Comparison of ENCODE assay signal across 34 cellular contexts in genomic region chr3:33592999-33593398, GRCh38.
"Had no signal": no experiment of that assay in that cellular context is flagged by ENCODE, and none has a peak within 500 bp of the region (broad histone marks: within the 10 kb centered on the region; RNA-seq: fewer than 3 reads in every experiment).

No MANE protein-coding gene starts in this region.

- H3K27ac ChIP-seq: adrenal gland, body of pancreas, coronary artery, esophagus muscularis mucosa, foreskin keratinocyte, gastrocnemius medialis, heart left ventricle, hepatocyte had no signal

- H3K9me3 ChIP-seq: adrenal gland, body of pancreas, esophagus muscularis mucosa, gastrocnemius medialis, heart left ventricle had no signal

- H3K27me3 ChIP-seq: adrenal gland, body of pancreas, dorsolateral prefrontal cortex, esophagus muscularis mucosa, foreskin keratinocyte, gastrocnemius medialis, heart left ventricle, hepatocyte had no signal

- DNase-seq: activated CD4-positive, alpha-beta memory T cell treated with anti-CD3 and anti-CD28 coated beads for 36 hours; activated CD4-positive, alpha-beta T cell treated with anti-CD3 and anti-CD28 coated beads for 36 hours; activated CD4-positive, alpha-beta T cell treated with anti-CD3 and anti-CD28 coated beads, Interleukin-2, amount 10 ng/mL, durations not matched to agents 24 days and 14 days; activated CD4-positive, CD25-positive, alpha-beta regulatory T cell; activated CD4-positive, CD25-positive, alpha-beta regulatory T cell treated with anti-CD3 and anti-CD28 coated beads, Interleukin-2, amount 50 U/mL, for 72 hours; activated CD8-positive, alpha-beta memory T cell treated with anti-CD3 and anti-CD28 coated beads, Interleukin-2, amount 10 ng/mL, durations not matched to agents 7 days and 5 days; activated CD8-positive, alpha-beta memory T cell treated with anti-CD3 and anti-CD28 coated beads, Interleukin-2, amount 50 U/mL, for 4 hours; activated CD8-positive, alpha-beta T cell treated with anti-CD3 and anti-CD28 coated beads, Interleukin-2, amount 10 ng/mL, durations not matched to agents 7 days and 5 days; activated effector memory CD4-positive, alpha-beta T cell treated with anti-CD3 and anti-CD28 coated beads, Interleukin-2, amount 50 U/mL, for 16 hours; activated naive CD4-positive, alpha-beta T cell treated with anti-CD3 and anti-CD28 coated beads for 36 hours; activated naive CD8-positive, alpha-beta T cell treated with anti-CD3 and anti-CD28 coated beads for 36 hours; activated naive CD8-positive, alpha-beta T cell treated with anti-CD3 and anti-CD28 coated beads, Interleukin-2, amount 50 U/mL, for 24 hours; activated T-cell treated with anti-CD3 and anti-CD28 coated beads, Interleukin-2, amount 50 U/mL, for 1 hour; activated T-cell treated with anti-CD3 and anti-CD28 coated beads, Interleukin-2, amount 50 U/mL, for 48 hours; adrenal gland; amygdala; aorta; body of pancreas; dorsolateral prefrontal cortex; effector memory CD4-positive, alpha-beta T cell; endodermal cell; foreskin keratinocyte; gastrocnemius medialis; glutamatergic neuron; heart left ventricle; T-helper 2 cell had no signal

- H3K4me1 Mint-ChIP-seq: activated CD4-positive, alpha-beta T cell treated with anti-CD3 and anti-CD28 coated beads for 36 hours; activated CD4-positive, alpha-beta T cell treated with anti-CD3 and anti-CD28 coated beads, Interleukin-2, amount 10 ng/mL, durations not matched to agents 24 days and 14 days; activated naive CD4-positive, alpha-beta T cell treated with anti-CD3 and anti-CD28 coated beads, Interleukin-2, amount 50 U/mL, for 24 hours; activated naive CD8-positive, alpha-beta T cell treated with anti-CD3 and anti-CD28 coated beads for 36 hours; activated naive CD8-positive, alpha-beta T cell treated with anti-CD3 and anti-CD28 coated beads, Interleukin-2, amount 50 U/mL, for 24 hours; central memory CD8-positive, alpha-beta T cell; endodermal cell had no signal

- H3K27ac Mint-ChIP-seq: activated CD4-positive, alpha-beta memory T cell treated with anti-CD3 and anti-CD28 coated beads for 36 hours; activated CD4-positive, alpha-beta T cell treated with anti-CD3 and anti-CD28 coated beads for 36 hours; activated CD4-positive, alpha-beta T cell treated with anti-CD3 and anti-CD28 coated beads, Interleukin-2, amount 10 ng/mL, durations not matched to agents 24 days and 14 days; activated CD8-positive, alpha-beta memory T cell treated with anti-CD3 and anti-CD28 coated beads, Interleukin-2, amount 10 ng/mL, durations not matched to agents 7 days and 5 days; activated CD8-positive, alpha-beta T cell treated with anti-CD3 and anti-CD28 coated beads, Interleukin-2, amount 10 ng/mL, durations not matched to agents 7 days and 5 days; activated naive CD4-positive, alpha-beta T cell treated with anti-CD3 and anti-CD28 coated beads for 36 hours; activated naive CD4-positive, alpha-beta T cell treated with anti-CD3 and anti-CD28 coated beads, Interleukin-2, amount 50 U/mL, for 24 hours; activated naive CD8-positive, alpha-beta T cell treated with anti-CD3 and anti-CD28 coated beads for 36 hours; activated naive CD8-positive, alpha-beta T cell treated with anti-CD3 and anti-CD28 coated beads, Interleukin-2, amount 50 U/mL, for 24 hours; activated T-helper 1 cell treated with anti-CD3 and anti-CD28 coated beads, Interleukin-12 subunit alpha, Interleukin-12 subunit beta, Interleukin-2, Interleukin-4 antibody, amounts not matched to agents 30 ng/mL and 10 ng/mL and 1 ng/mL, durations not matched to agents 14 hours and 24 hours and 36 hours; activated T-helper 2 cell treated with anti-CD3 and anti-CD28 coated beads, Interferon-gamma antibody, Interleukin-2, Interleukin-4, amounts not matched to agents 10 μg/mL and 5 μg/mL and 100 μg/mL, durations not matched to agents 14 hours and 24 hours and 36 hours; dendritic cell treated with granulocyte-macrophage colony-stimulating factor and Interleukin-4, amounts not matched to agents 40 ng/mL and 50 ng/mL, for 4 days; endodermal cell had no signal

- ATAC-seq: activated CD4-positive, alpha-beta T cell treated with anti-CD3 and anti-CD28 coated beads for 36 hours; activated CD8-positive, alpha-beta memory T cell treated with anti-CD3 and anti-CD28 coated beads, Interleukin-2, amount 10 ng/mL, durations not matched to agents 7 days and 5 days; activated CD8-positive, alpha-beta T cell treated with anti-CD3 and anti-CD28 coated beads, Interleukin-2, amount 10 ng/mL, durations not matched to agents 7 days and 5 days; activated naive CD8-positive, alpha-beta T cell treated with anti-CD3 and anti-CD28 coated beads, Interleukin-2, amount 50 U/mL, for 24 hours; body of pancreas; foreskin keratinocyte; gastrocnemius medialis; heart left ventricle had no signal

- H3K27me3 Mint-ChIP-seq: activated CD4-positive, alpha-beta memory T cell treated with anti-CD3 and anti-CD28 coated beads for 36 hours; activated CD4-positive, alpha-beta T cell treated with anti-CD3 and anti-CD28 coated beads for 36 hours; activated CD4-positive, alpha-beta T cell treated with anti-CD3 and anti-CD28 coated beads, Interleukin-2, amount 10 ng/mL, durations not matched to agents 24 days and 14 days; activated CD8-positive, alpha-beta memory T cell treated with anti-CD3 and anti-CD28 coated beads, Interleukin-2, amount 10 ng/mL, durations not matched to agents 7 days and 5 days; activated naive CD4-positive, alpha-beta T cell treated with anti-CD3 and anti-CD28 coated beads, Interleukin-2, amount 50 U/mL, for 24 hours; activated naive CD8-positive, alpha-beta T cell treated with anti-CD3 and anti-CD28 coated beads for 36 hours; activated naive CD8-positive, alpha-beta T cell treated with anti-CD3 and anti-CD28 coated beads, Interleukin-2, amount 50 U/mL, for 24 hours; central memory CD8-positive, alpha-beta T cell; dendritic cell treated with granulocyte-macrophage colony-stimulating factor and Interleukin-4, amounts not matched to agents 40 ng/mL and 50 ng/mL, for 4 days had no signal

- H3K4me3 Mint-ChIP-seq: activated CD4-positive, alpha-beta memory T cell treated with anti-CD3 and anti-CD28 coated beads for 36 hours; activated CD4-positive, alpha-beta T cell treated with anti-CD3 and anti-CD28 coated beads for 36 hours; activated CD4-positive, alpha-beta T cell treated with anti-CD3 and anti-CD28 coated beads, Interleukin-2, amount 10 ng/mL, durations not matched to agents 24 days and 14 days; activated CD8-positive, alpha-beta memory T cell treated with anti-CD3 and anti-CD28 coated beads, Interleukin-2, amount 10 ng/mL, durations not matched to agents 7 days and 5 days; activated CD8-positive, alpha-beta T cell treated with anti-CD3 and anti-CD28 coated beads, Interleukin-2, amount 10 ng/mL, durations not matched to agents 7 days and 5 days; activated naive CD4-positive, alpha-beta T cell treated with anti-CD3 and anti-CD28 coated beads for 36 hours; activated naive CD4-positive, alpha-beta T cell treated with anti-CD3 and anti-CD28 coated beads, Interleukin-2, amount 50 U/mL, for 24 hours; activated naive CD8-positive, alpha-beta T cell treated with anti-CD3 and anti-CD28 coated beads for 36 hours; activated naive CD8-positive, alpha-beta T cell treated with anti-CD3 and anti-CD28 coated beads, Interleukin-2, amount 50 U/mL, for 24 hours; activated T-helper 1 cell treated with anti-CD3 and anti-CD28 coated beads, Interleukin-12 subunit alpha, Interleukin-12 subunit beta, Interleukin-2, Interleukin-4 antibody, amounts not matched to agents 30 ng/mL and 10 ng/mL and 1 ng/mL, durations not matched to agents 14 hours and 24 hours and 36 hours; central memory CD8-positive, alpha-beta T cell; dendritic cell treated with granulocyte-macrophage colony-stimulating factor and Interleukin-4, amounts not matched to agents 40 ng/mL and 50 ng/mL, for 4 days; endodermal cell had no signal

- H3K4me3 ChIP-seq: adrenal gland, body of pancreas, coronary artery, dorsolateral prefrontal cortex, esophagus muscularis mucosa, gastrocnemius medialis, heart left ventricle, hepatocyte had no signal

- H3K9me3 Mint-ChIP-seq: activated CD4-positive, alpha-beta memory T cell treated with anti-CD3 and anti-CD28 coated beads for 36 hours; activated CD4-positive, alpha-beta T cell treated with anti-CD3 and anti-CD28 coated beads, Interleukin-2, amount 10 ng/mL, durations not matched to agents 24 days and 14 days; activated naive CD4-positive, alpha-beta T cell treated with anti-CD3 and anti-CD28 coated beads for 36 hours; activated naive CD4-positive, alpha-beta T cell treated with anti-CD3 and anti-CD28 coated beads, Interleukin-2, amount 50 U/mL, for 24 hours; activated naive CD8-positive, alpha-beta T cell treated with anti-CD3 and anti-CD28 coated beads for 36 hours; activated naive CD8-positive, alpha-beta T cell treated with anti-CD3 and anti-CD28 coated beads, Interleukin-2, amount 50 U/mL, for 24 hours; activated T-helper 1 cell treated with anti-CD3 and anti-CD28 coated beads, Interleukin-12 subunit alpha, Interleukin-12 subunit beta, Interleukin-2, Interleukin-4 antibody, amounts not matched to agents 30 ng/mL and 10 ng/mL and 1 ng/mL, durations not matched to agents 14 hours and 24 hours and 36 hours; activated T-helper 2 cell treated with anti-CD3 and anti-CD28 coated beads, Interferon-gamma antibody, Interleukin-2, Interleukin-4, amounts not matched to agents 10 μg/mL and 5 μg/mL and 100 μg/mL, durations not matched to agents 14 hours and 24 hours and 36 hours; central memory CD8-positive, alpha-beta T cell; dendritic cell treated with granulocyte-macrophage colony-stimulating factor and Interleukin-4, amounts not matched to agents 40 ng/mL and 50 ng/mL, for 4 days; endodermal cell had no signal

- H3K4me1 ChIP-seq: adrenal gland, body of pancreas, esophagus muscularis mucosa, foreskin keratinocyte, gastrocnemius medialis had no signal
